In genomic region chr5:109962882-109963603, GRCh38 we compare ENCODE assay signal across 32 cellular contexts.
DNase-seq lines count a peak whose midpoint lies in the region; ATAC-seq, FAIRE-seq and TF ChIP-seq lines count a peak whose summit lies in the region.
"Had no signal": no experiment of that assay in that cellular context is flagged by ENCODE, and none has a peak within 500 bp of the region (broad histone marks: within the 10 kb centered on the region; RNA-seq: fewer than 3 reads in every experiment).

No MANE protein-coding gene starts in this region.

- no peak for TF ChIP-seq POLR2A in NB4 (IDR thresholded peaks at IDR 0.05; ENCODE audit: extremely low read depth, insufficient read length)
- no peak for TF ChIP-seq POLR2A in H54 (IDR thresholded peaks at IDR 0.05; ENCODE audit: low read depth, low read length)

- H3K9me3 ChIP-seq in astrocyte (ENCODE audit: insufficient read depth, low read depth, low read length): no peaks in the 10 kb centered on the region
- H3K9me3 ChIP-seq: breast epithelium, left ventricle myocardium inferior, SJCRH30, testis, vagina had no signal

- H3K4me3 ChIP-seq in NB4 (ENCODE audit: low read depth, low read length) (no peak overlapping the region), astrocyte (ENCODE audit: insufficient read depth, low read depth, low read length) (no peak overlapping the region)
- H3K4me3 ChIP-seq: breast epithelium, hepatocyte, left ventricle myocardium inferior, SJCRH30, testis, vagina had no signal

- H3K9ac ChIP-seq in astrocyte (ENCODE audit: low read length): no peak overlapping the region

- H3K9me3 Mint-ChIP-seq in activated T-cell treated with anti-CD3 and anti-CD28 coated beads, Interleukin-2, amount 50 U/mL, for 72 hours: peaks cover 0 to 5% of the 10 kb centered on the region in 2 donors
- no peaks in the 10 kb centered on the region for H3K9me3 Mint-ChIP-seq in astrocyte (ENCODE audit: unreplicated experiment)
- H3K9me3 Mint-ChIP-seq: H9; immature natural killer cell; mesothelial cell of epicardium; stimulated activated naive B cell treated with anti-CD40 and anti-IgM and Interleukin-4, amounts not matched to agents 10 μg/mL and 1 μg/mL and 100 μg/mL, for 72 hours had no signal

- H3K27me3 ChIP-seq in astrocyte (ENCODE audit: insufficient read depth, low read length): no peaks in the 10 kb centered on the region
- H3K27me3 ChIP-seq: breast epithelium, hepatocyte, SJCRH30, testis, vagina had no signal

- no peaks in the 10 kb centered on the region for H3K27me3 Mint-ChIP-seq in activated T-cell treated with anti-CD3 and anti-CD28 coated beads, Interleukin-2, amount 50 U/mL, for 72 hours (ENCODE audit: low read depth)
- no peaks in the 10 kb centered on the region for H3K27me3 Mint-ChIP-seq in astrocyte (ENCODE audit: low read depth, unreplicated experiment)
- H3K27me3 Mint-ChIP-seq: activated CD4-positive, alpha-beta T cell treated with anti-CD3 and anti-CD28 coated beads, Interleukin-2, amount 10 ng/mL, durations not matched to agents 7 days and 5 days; naive thymus-derived CD8-positive, alpha-beta T cell had no signal

- no peak overlapping the region for H3K4me2 ChIP-seq in astrocyte (ENCODE audit: low read length)
- H3K4me2 ChIP-seq: hepatocyte had no signal

- peaks cover 36% of the 10 kb centered on the region for H3K4me1 Mint-ChIP-seq in activated T-cell treated with anti-CD3 and anti-CD28 coated beads, Interleukin-2, amount 50 U/mL, for 72 hours (ENCODE audit: low read depth)
- no peaks in the 10 kb centered on the region for H3K4me1 Mint-ChIP-seq in astrocyte (ENCODE audit: low read depth, unreplicated experiment)
- H3K4me1 Mint-ChIP-seq: H9; immature natural killer cell; stimulated activated naive B cell treated with anti-CD40 and anti-IgM and Interleukin-4, amounts not matched to agents 10 μg/mL and 1 μg/mL and 100 μg/mL, for 72 hours had no signal

- H4K20me1 ChIP-seq in astrocyte (ENCODE audit: insufficient read depth, low read length): no peaks in the 10 kb centered on the region

- no peaks in the 10 kb centered on the region for H3K79me2 ChIP-seq in astrocyte (ENCODE audit: insufficient read depth, low read length)
- H3K79me2 ChIP-seq: hepatocyte had no signal

- peak overlapping the region; percentile 34 for H3K27ac Mint-ChIP-seq in activated T-cell treated with anti-CD3 and anti-CD28 coated beads, Interleukin-2, amount 50 U/mL, for 72 hours
- no peak overlapping the region for H3K27ac Mint-ChIP-seq in astrocyte (ENCODE audit: unreplicated experiment)
- H3K27ac Mint-ChIP-seq: activated CD4-positive, alpha-beta T cell treated with anti-CD3 and anti-CD28 coated beads, Interleukin-2, amount 10 ng/mL, durations not matched to agents 7 days and 5 days; H9; immature natural killer cell; mesothelial cell of epicardium; stimulated activated naive B cell treated with anti-CD40 and anti-IgM and Interleukin-4, amounts not matched to agents 10 μg/mL and 1 μg/mL and 100 μg/mL, for 72 hours had no signal

- no peak overlapping the region for H2AFZ ChIP-seq in astrocyte (ENCODE audit: low read depth, low read length)
- H2AFZ ChIP-seq: hepatocyte had no signal

- H3K36me3 Mint-ChIP-seq in activated T-cell treated with anti-CD3 and anti-CD28 coated beads, Interleukin-2, amount 50 U/mL, for 72 hours (ENCODE audit: insufficient read depth in 2 of 2): no peaks in the 10 kb centered on the region
- H3K36me3 Mint-ChIP-seq in astrocyte (ENCODE audit: low read depth, unreplicated experiment): no peaks in the 10 kb centered on the region
- H3K36me3 Mint-ChIP-seq: mesothelial cell of epicardium; naive thymus-derived CD8-positive, alpha-beta T cell; stimulated activated naive B cell treated with anti-CD40 and anti-IgM and Interleukin-4, amounts not matched to agents 10 μg/mL and 1 μg/mL and 100 μg/mL, for 72 hours had no signal

- H3K4me3 Mint-ChIP-seq in activated T-cell treated with anti-CD3 and anti-CD28 coated beads, Interleukin-2, amount 50 U/mL, for 72 hours: peak overlapping the region in 1 of 2 donors; percentile 6
- H3K4me3 Mint-ChIP-seq in astrocyte (ENCODE audit: unreplicated experiment): no peak overlapping the region
- H3K4me3 Mint-ChIP-seq: activated CD4-positive, alpha-beta T cell treated with anti-CD3 and anti-CD28 coated beads, Interleukin-2, amount 10 ng/mL, durations not matched to agents 7 days and 5 days; H9; immature natural killer cell; mesothelial cell of epicardium; naive thymus-derived CD8-positive, alpha-beta T cell; stimulated activated naive B cell treated with anti-CD40 and anti-IgM and Interleukin-4, amounts not matched to agents 10 μg/mL and 1 μg/mL and 100 μg/mL, for 72 hours had no signal

- H3K27ac ChIP-seq in astrocyte (ENCODE audit: low read depth, low read length): no peak overlapping the region
- H3K27ac ChIP-seq: breast epithelium, C4-2B, hepatocyte, HL-60, left ventricle myocardium inferior, SJCRH30, testis, vagina had no signal

- no peak for TF ChIP-seq CTCF in NB4 (IDR thresholded peaks at IDR 0.05; ENCODE audit: low read depth, low read length)
- no peak for TF ChIP-seq CTCF in astrocyte (IDR thresholded peaks at IDR 0.05; ENCODE audit: insufficient read depth, low read depth, low read length)

- DNase-seq in activated T-cell treated with anti-CD3 and anti-CD28 coated beads, Interleukin-2, amount 50 U/mL, for 72 hours: no peak
- DNase-seq in activated T-cell treated with anti-CD3 and anti-CD28 coated beads for 4 hours (no peak), NB4 (ENCODE audit: low read depth) (peak; percentile 4), astrocyte (ENCODE audit: low read depth) (no peak), Ammon's horn (ENCODE audit: low spot score) (no peak), hypothalamus (lab: John Stamatoyannopoulos, UW) (no peak), H54 (ENCODE audit: insufficient read length, low spot score) (no peak)
- no peak for DNase-seq in stimulated activated naive CD8-positive, alpha-beta T cell treated with anti-CD3 and anti-CD28 coated beads, Interleukin-15, Interleukin-2, amounts not matched to agents 100 U/mL and 50 U/mL, for 24 hours
- DNase-seq: activated CD4-positive, alpha-beta T cell treated with anti-CD3 and anti-CD28 coated beads, Interleukin-2, amount 10 ng/mL, durations not matched to agents 7 days and 5 days; activated effector memory CD4-positive, alpha-beta T cell treated with anti-CD3 and anti-CD28 coated beads, Interleukin-2, amount 50 U/mL, for 16 hours; amniotic stem cell; effector CD8-positive, alpha-beta T cell; foreskin melanocyte; H9; immature natural killer cell; left ventricle myocardium inferior; naive thymus-derived CD8-positive, alpha-beta T cell; NCI-H1417 treated with DMSO at 0.1 percent for 48 hours; NCI-H446; retina; SJCRH30; stimulated activated CD4-positive, alpha-beta T cell treated with anti-CD3 and anti-CD28 coated beads, Interleukin-4, amount 100 ng/mL, for 1 hour; stimulated activated naive B cell treated with anti-CD40 and anti-IgM and Interleukin-4, amounts not matched to agents 10 μg/mL and 1 μg/mL and 100 μg/mL, for 72 hours; T-helper 1 cell; testis had no signal

- ATAC-seq in activated T-cell treated with anti-CD3 and anti-CD28 coated beads, Interleukin-2, amount 50 U/mL, for 72 hours (replicated peaks in 1 of 2): peak; percentile 74 to 78
- ATAC-seq in stimulated activated naive CD8-positive, alpha-beta T cell treated with anti-CD3 and anti-CD28 coated beads, Interleukin-15, Interleukin-2, amounts not matched to agents 100 U/mL and 50 U/mL, for 24 hours: peak; percentile 15
- ATAC-seq: naive thymus-derived CD8-positive, alpha-beta T cell; stimulated activated naive B cell treated with anti-CD40 and anti-IgM and Interleukin-4, amounts not matched to agents 10 μg/mL and 1 μg/mL and 100 μg/mL, for 72 hours had no signal

- peak; percentile 43 for FAIRE-seq in astrocyte (lab: Jason Lieb, UNC)
- no peak for FAIRE-seq in H54 (lab: Jason Lieb, UNC)
- FAIRE-seq: colon had no signal

- H3K4me1 ChIP-seq in astrocyte (ENCODE audit: insufficient read depth, low read length): no peaks in the 10 kb centered on the region
- H3K4me1 ChIP-seq: breast epithelium, left ventricle myocardium inferior, SJCRH30, testis, vagina had no signal

- no peaks in the 10 kb centered on the region for H3K36me3 ChIP-seq in astrocyte (ENCODE audit: insufficient read depth, low read length)
- H3K36me3 ChIP-seq: breast epithelium, left ventricle myocardium inferior, SJCRH30, vagina had no signal
